8 cellular contexts compared by ENCODE assay signal in the genomic region with DNA sequence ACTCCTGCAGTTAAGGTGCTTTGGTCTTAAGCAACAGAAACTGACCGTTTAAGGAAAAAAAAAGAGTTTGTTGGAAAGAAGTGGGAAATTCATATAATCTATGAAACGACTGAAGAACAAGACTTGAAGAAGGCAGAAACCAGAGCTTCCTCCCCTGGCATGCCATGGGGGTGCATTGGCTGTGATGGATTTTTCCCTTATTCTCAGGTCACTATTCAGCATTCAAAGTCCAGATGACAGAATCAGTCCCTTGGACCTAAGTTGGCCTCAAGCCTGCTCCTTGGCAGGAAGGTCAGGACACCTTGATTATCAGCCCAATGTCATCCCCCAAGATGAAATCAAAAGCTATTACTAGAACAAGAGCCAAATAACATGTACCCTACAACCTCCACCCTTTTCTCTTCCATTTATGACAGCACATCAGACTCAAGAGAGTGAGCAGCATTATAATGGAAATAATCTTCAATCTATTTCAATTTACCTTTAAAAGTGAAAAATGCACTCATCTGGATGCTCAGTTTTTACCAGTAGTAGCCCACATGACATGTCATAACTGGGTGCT. TPM values are rescaled to one million over a fixed set of nuclear protein-coding genes. Genes with fewer than 3 reads are reported as not detected.
DNase-seq lines count a peak whose midpoint lies in the region; ATAC-seq, FAIRE-seq and TF ChIP-seq lines count a peak whose summit lies in the region.

No MANE protein-coding gene starts in this region.

- no peak overlapping the region for H3K4me3 ChIP-seq in K562
- peak overlapping the region; percentile 98 for H3K4me3 ChIP-seq in thoracic aorta
- no peak overlapping the region for H3K4me3 ChIP-seq in H7 (ENCODE audit: insufficient read depth, low read depth, low read length)

- CTCF ChIA-PET in activated CD8-positive, alpha-beta memory T cell treated with anti-CD3 and anti-CD28 coated beads, Interleukin-2, amount 10 ng/mL, durations not matched to agents 7 days and 5 days (lab: Charles Lee) = interaction anchor here (0.9 to 1.6 kb wide), 4 partner anchors 11 to 355 kb away, joined by 3 to 6 read pairs (median 4); no protein-coding TSS in a partner anchor
- CTCF ChIA-PET in K562 (lab: Yijun Ruan, JAX; ENCODE audit: low intra/inter-chr PET ratio) = no interaction called here

- POLR2A ChIA-PET in K562 (lab: Yijun Ruan, JAX) = interaction anchor here (1.0 to 6.7 kb wide), 2 partner anchors 14 to 20 kb away, joined by 5 to 121 read pairs; a partner anchor contains a TSS

- H3K27ac ChIP-seq in K562 (ENCODE audit: extremely low read depth, low read depth, low read length) = peak overlapping the region; percentile 72; the same call in 2 of the 3 replicates
- H3K27ac ChIP-seq in thoracic aorta = peak overlapping the region in 1 of 2 donors; percentile 77

- H3K36me3 Mint-ChIP-seq in activated CD8-positive, alpha-beta memory T cell treated with anti-CD3 and anti-CD28 coated beads, Interleukin-2, amount 10 ng/mL, durations not matched to agents 7 days and 5 days = peaks cover 2% of the 10 kb centered on the region

- peak overlapping the region; percentile 64 for H3K4me3 Mint-ChIP-seq in activated CD8-positive, alpha-beta memory T cell treated with anti-CD3 and anti-CD28 coated beads, Interleukin-2, amount 10 ng/mL, durations not matched to agents 7 days and 5 days

- no peak for TF ChIP-seq EP300 in K562 (IDR thresholded peaks at IDR 0.05; ENCODE audit: low read length)

- no peak for DNase-seq in activated CD8-positive, alpha-beta memory T cell treated with anti-CD3 and anti-CD28 coated beads, Interleukin-2, amount 10 ng/mL, durations not matched to agents 7 days and 5 days
- no peak for DNase-seq in activated CD8-positive, alpha-beta memory T cell treated with anti-CD3 and anti-CD28 coated beads, Interleukin-2, amount 50 U/mL, for 48 hours
- no peak for DNase-seq in K562 (ENCODE audit: extremely low read depth in 1 of 4, low spot score in 3 of 4)
- DNase-seq in medulla oblongata (ENCODE audit: extremely low spot score) = peak; percentile 13
- no peak for DNase-seq in thoracic aorta (ENCODE audit: low spot score)
- no peak for DNase-seq in frontal cortex (ENCODE audit: low spot score in 2 of 2)
- no peak for DNase-seq in H7

- H3K4me1 Mint-ChIP-seq in activated CD8-positive, alpha-beta memory T cell treated with anti-CD3 and anti-CD28 coated beads, Interleukin-2, amount 10 ng/mL, durations not matched to agents 7 days and 5 days = peaks cover 5% of the 10 kb centered on the region

- H2AFZ ChIP-seq in K562 (ENCODE audit: low read depth, low read length) = peak overlapping the region; percentile 97

- H3K36me3 ChIP-seq in K562 (ENCODE audit: control insufficient read depth, insufficient read depth, low read length) (no peaks in the 10 kb centered on the region), thoracic aorta (no peaks in the 10 kb centered on the region), H7 (replicated peaks; ENCODE audit: control insufficient read depth, insufficient read depth, low read length) (no peaks in the 10 kb centered on the region)

- H3K9me3 Mint-ChIP-seq in activated CD8-positive, alpha-beta memory T cell treated with anti-CD3 and anti-CD28 coated beads, Interleukin-2, amount 10 ng/mL, durations not matched to agents 7 days and 5 days (ENCODE audit: low read depth) = no peaks in the 10 kb centered on the region

- H3K4me1 ChIP-seq in K562 (replicated peaks in 1 of 2; ENCODE audit: control insufficient read depth in 2 of 2, insufficient read depth in 2 of 2, low read length in 2 of 2) (peaks cover 15 to 32% of the 10 kb centered on the region in 2 experiments; a peak in 4 of 5 replicates), thoracic aorta (ENCODE audit: control insufficient read depth in 1 of 2, low read depth in 2 of 2) (no peaks in the 10 kb centered on the region)

- BruUV-seq in K562 (replicated peaks; lab: Mats Ljungman, UMichigan) = TSS peak; percentile 69

- peaks cover 3% of the 10 kb centered on the region; the same call in 1 of the 2 replicates for H3K9me3 ChIP-seq in K562 (replicated peaks; ENCODE audit: control insufficient read depth, insufficient read depth, low read depth, low read length)
- no peaks in the 10 kb centered on the region for H3K9me3 ChIP-seq in thoracic aorta

- H3K9me1 ChIP-seq in K562 (ENCODE audit: control insufficient read depth, insufficient read depth, low read length) = no peaks in the 10 kb centered on the region

- no peak for TF ChIP-seq RAD21 in K562 (CRISPR knock-in tag; conservative IDR thresholded peaks at IDR 0.05 in 1 of 2, IDR thresholded peaks at IDR 0.05 in 1 of 2)

- WGBS in K562 (ENCODE audit: insufficient coverage, low coverage, missing lambda C conversion rate) = 53% methylated on average over 2 of the region's 2 CpGs

- intact Hi-C loops in K562 (cut with micrococcal nuclease) = loop anchor here (1.0 kb wide), 1 partner anchor 16 kb away; a partner anchor contains a TSS

- H3K27ac Mint-ChIP-seq in activated CD8-positive, alpha-beta memory T cell treated with anti-CD3 and anti-CD28 coated beads, Interleukin-2, amount 10 ng/mL, durations not matched to agents 7 days and 5 days = no peak overlapping the region

- H4K20me1 ChIP-seq in K562 (replicated peaks; ENCODE audit: control insufficient read depth, insufficient read depth, low read length) = no peaks in the 10 kb centered on the region

- peak overlapping the region; percentile 3 to 60; a peak in 3 of 4 replicates for H3K9ac ChIP-seq in K562 (ENCODE audit: insufficient read depth in 1 of 2, low read depth in 2 of 2, low read length in 2 of 2)

- no peaks in the 10 kb centered on the region for H3K79me2 ChIP-seq in K562 (ENCODE audit: control insufficient read depth, insufficient read depth, low read length)

- H3K27me3 ChIP-seq in K562 (ENCODE audit: control insufficient read depth in 2 of 2, insufficient read depth in 2 of 2, low read length in 2 of 2) (no peaks in the 10 kb centered on the region), thoracic aorta (replicated peaks; ENCODE audit: insufficient read depth) (no peaks in the 10 kb centered on the region), H7 (ENCODE audit: control insufficient read depth, insufficient read depth, low read length) (peaks cover 2% of the 10 kb centered on the region; the same call in 1 of the 2 replicates)

- TF ChIP-seq POLR2A in K562 (conservative IDR thresholded peaks at IDR 0.05) = no peak

- in situ Hi-C loops in K562 (cut with MboI) = no loop called here

- peak overlapping the region; percentile 97 for H3K4me2 ChIP-seq in K562 (ENCODE audit: insufficient read depth, low read length)

- TF ChIP-seq CTCF in K562 (IDR thresholded peaks at IDR 0.05 in 2 of 3, conservative IDR thresholded peaks at IDR 0.05 in 1 of 3; ENCODE audit: insufficient read depth in 2 of 3, low read depth in 1 of 3, low read length in 3 of 3) (no peak), thoracic aorta (IDR thresholded peaks at IDR 0.05) (no peak)

- no peak for ATAC-seq in activated CD8-positive, alpha-beta memory T cell treated with anti-CD3 and anti-CD28 coated beads, Interleukin-2, amount 10 ng/mL, durations not matched to agents 7 days and 5 days
- ATAC-seq in K562 (no peak), thoracic aorta (ENCODE audit: insufficient number of reproducible peaks, low FRiP score, low read depth) (no peak), esophagus mucosa (no peak)

- FAIRE-seq in K562 (lab: Jason Lieb, UNC) = no peak
- FAIRE-seq in frontal cortex (lab: Jason Lieb, UNC) = no peak

- H3K27me3 Mint-ChIP-seq in activated CD8-positive, alpha-beta memory T cell treated with anti-CD3 and anti-CD28 coated beads, Interleukin-2, amount 10 ng/mL, durations not matched to agents 7 days and 5 days = peaks cover 44% of the 10 kb centered on the region

RNA-seq across cellular contexts. Expression of a gene that starts 15.8 kb away (rescaled TPM):
- 10 to 100 TPM; 10.7 to 14.6 TPM for total RNA-seq in activated CD8-positive, alpha-beta memory T cell treated with anti-CD3 and anti-CD28 coated beads, Interleukin-2, amount 10 ng/mL, durations not matched to agents 7 days and 5 days
- 56.7 and 115 TPM in 2 replicates for total RNA-seq in K562 (2011; cell fraction: chromatin; rRNA removed; ENCODE audit: low replicate concordance)
- 158 and 181 TPM in 2 replicates for total RNA-seq in K562 (2011; cell fraction: nucleolus; rRNA removed)
- 137 and 141 TPM in 2 replicates for total RNA-seq in K562 (2011; cell fraction: nucleoplasm; rRNA removed)
- total RNA-seq in K562 (2014; rRNA removed) (79.3 and 118 TPM in 2 replicates), K562 (2014; rRNA removed; fragmentation: Illumina TruSeq; extraction: Trizol) (25.4 and 30.4 TPM in 2 replicates), K562 (2015; rRNA removed; fragmentation: Illumina TruSeq; extraction: Trizol) (30.6 and 31.5 TPM in 2 replicates), K562 (2021) (72.4 and 80.7 TPM in 2 replicates), thoracic aorta (10 to 100 TPM; 30.0 to 58.2 TPM), esophagus mucosa (28.2 TPM), frontal cortex (73.4 TPM)
- polyA plus RNA-seq in K562 (2011; rRNA removed) (107 and 195 TPM in 2 replicates), K562 (2014; fragmentation: Illumina TruSeq; extraction: Trizol) (38.7 and 52.1 TPM in 2 replicates), K562 (2014; fragmentation: Nextera tagmentation; extraction: Ambion mirVana) (10 to 100 TPM; 42.4 to 86.2 TPM), K562 (2014; rRNA removed) (67.6 and 90.2 TPM in 2 replicates)
- polyA plus RNA-seq in K562 (2011; cell fraction: cytosol; rRNA removed) = 148 and 167 TPM in 2 replicates
- polyA plus RNA-seq in K562 (2011; cell fraction: nucleus; rRNA removed) = 145 and 201 TPM in 2 replicates
- polyA plus RNA-seq in K562 (2012) = 64.1 and 120 TPM in 2 replicates
- 56.2 and 56.5 TPM in 2 replicates for polyA minus RNA-seq in K562 (2011; rRNA and poly(A)+ RNA removed)
- 30.3 and 38.0 TPM in 2 replicates for polyA minus RNA-seq in K562 (2011; cell fraction: cytosol; rRNA and poly(A)+ RNA removed)
- 14.8 and 29.9 TPM in 2 replicates for polyA minus RNA-seq in K562 (2011; cell fraction: nucleus; rRNA and poly(A)+ RNA removed)
- 228 and 249 TPM in 2 replicates for total RNA-seq in H7 (2014; rRNA removed; shearing (Covaris generic))

RNA-seq across cellular contexts. Expression of a gene that starts 20.6 kb away (rescaled TPM):
- not detected for total RNA-seq in activated CD8-positive, alpha-beta memory T cell treated with anti-CD3 and anti-CD28 coated beads, Interleukin-2, amount 10 ng/mL, durations not matched to agents 7 days and 5 days
- total RNA-seq in K562 (2011; cell fraction: chromatin; rRNA removed; ENCODE audit: low replicate concordance) = 0.05 and 0.16 TPM in 2 replicates
- total RNA-seq in K562 (2011; cell fraction: nucleolus; rRNA removed) = not detected in 2 replicates
- total RNA-seq in K562 (2011; cell fraction: nucleoplasm; rRNA removed) = not detected in 2 replicates
- total RNA-seq in K562 (2014; rRNA removed) (not detected in 2 replicates), K562 (2014; rRNA removed; fragmentation: Illumina TruSeq; extraction: Trizol) (not detected in 2 replicates), K562 (2015; rRNA removed; fragmentation: Illumina TruSeq; extraction: Trizol) (not detected in 2 replicates), K562 (2021) (not detected in 2 replicates), thoracic aorta (not detected), esophagus mucosa (0.12 TPM), frontal cortex (under 0.01 TPM)
- polyA plus RNA-seq in K562 (2011; rRNA removed) (not detected in 2 replicates), K562 (2014; fragmentation: Illumina TruSeq; extraction: Trizol) (not detected in 2 replicates), K562 (2014; fragmentation: Nextera tagmentation; extraction: Ambion mirVana) (not detected), K562 (2014; rRNA removed) (0.04 TPM in 1 of 2 replicates, not detected in the other)
- polyA plus RNA-seq in K562 (2011; cell fraction: cytosol; rRNA removed) = not detected in 2 replicates
- 0.06 TPM in 1 of 2 replicates, not detected in the other for polyA plus RNA-seq in K562 (2011; cell fraction: nucleus; rRNA removed)
- polyA plus RNA-seq in K562 (2012) = 0.03 and 0.17 TPM in 2 replicates
- not detected in 2 replicates for polyA minus RNA-seq in K562 (2011; rRNA and poly(A)+ RNA removed)
- polyA minus RNA-seq in K562 (2011; cell fraction: cytosol; rRNA and poly(A)+ RNA removed) = not detected in 2 replicates
- 0.11 TPM in 1 of 2 replicates, not detected in the other for polyA minus RNA-seq in K562 (2011; cell fraction: nucleus; rRNA and poly(A)+ RNA removed)
- 0.24 TPM in 1 of 2 replicates, not detected in the other for total RNA-seq in H7 (2014; rRNA removed; shearing (Covaris generic))

RNA-seq across cellular contexts. Expression of a gene that starts 43.1 kb away (rescaled TPM):
- not detected for total RNA-seq in activated CD8-positive, alpha-beta memory T cell treated with anti-CD3 and anti-CD28 coated beads, Interleukin-2, amount 10 ng/mL, durations not matched to agents 7 days and 5 days
- not detected in 2 replicates for total RNA-seq in K562 (2011; cell fraction: chromatin; rRNA removed; ENCODE audit: low replicate concordance)
- total RNA-seq in K562 (2011; cell fraction: nucleolus; rRNA removed) = not detected in 2 replicates
- not detected in 2 replicates for total RNA-seq in K562 (2011; cell fraction: nucleoplasm; rRNA removed)
- total RNA-seq in K562 (2014; rRNA removed) = 0.09 TPM in 1 of 2 replicates, not detected in the other
- not detected in 2 replicates for total RNA-seq in K562 (2014; rRNA removed; fragmentation: Illumina TruSeq; extraction: Trizol)
- not detected in 2 replicates for total RNA-seq in K562 (2015; rRNA removed; fragmentation: Illumina TruSeq; extraction: Trizol)
- not detected in 2 replicates for total RNA-seq in K562 (2021)
- polyA plus RNA-seq in K562 (2011; rRNA removed) = not detected in 2 replicates
- not detected in 2 replicates for polyA plus RNA-seq in K562 (2011; cell fraction: cytosol; rRNA removed)
- not detected in 2 replicates for polyA plus RNA-seq in K562 (2011; cell fraction: nucleus; rRNA removed)
- not detected in 2 replicates for polyA plus RNA-seq in K562 (2012)
- polyA plus RNA-seq in K562 (2014; fragmentation: Illumina TruSeq; extraction: Trizol) = not detected in 2 replicates
- polyA plus RNA-seq in K562 (2014; fragmentation: Nextera tagmentation; extraction: Ambion mirVana) = not detected
- polyA plus RNA-seq in K562 (2014; rRNA removed) = not detected in 2 replicates
- not detected in 2 replicates for polyA minus RNA-seq in K562 (2011; rRNA and poly(A)+ RNA removed)
- polyA minus RNA-seq in K562 (2011; cell fraction: cytosol; rRNA and poly(A)+ RNA removed) = not detected in 2 replicates
- polyA minus RNA-seq in K562 (2011; cell fraction: nucleus; rRNA and poly(A)+ RNA removed) = not detected in 2 replicates
- total RNA-seq in thoracic aorta = not detected
- not detected for total RNA-seq in esophagus mucosa
- total RNA-seq in frontal cortex = not detected
- total RNA-seq in H7 (2014; rRNA removed; shearing (Covaris generic)) = 0.30 TPM in 1 of 2 replicates, not detected in the other

RNA-seq across cellular contexts. Expression of a gene that starts 57.8 kb away (rescaled TPM):
- total RNA-seq in activated CD8-positive, alpha-beta memory T cell treated with anti-CD3 and anti-CD28 coated beads, Interleukin-2, amount 10 ng/mL, durations not matched to agents 7 days and 5 days = not detected
- total RNA-seq in K562 (2011; cell fraction: chromatin; rRNA removed; ENCODE audit: low replicate concordance) = not detected in 2 replicates
- not detected in 2 replicates for total RNA-seq in K562 (2011; cell fraction: nucleolus; rRNA removed)
- not detected in 2 replicates for total RNA-seq in K562 (2011; cell fraction: nucleoplasm; rRNA removed)
- total RNA-seq in K562 (2014; rRNA removed) (not detected in 2 replicates), K562 (2014; rRNA removed; fragmentation: Illumina TruSeq; extraction: Trizol) (not detected in 2 replicates), K562 (2015; rRNA removed; fragmentation: Illumina TruSeq; extraction: Trizol) (not detected in 2 replicates), K562 (2021) (not detected in 2 replicates), thoracic aorta (not detected), esophagus mucosa (not detected), frontal cortex (under 0.01 TPM)
- polyA plus RNA-seq in K562 (2011; rRNA removed) (not detected in 2 replicates), K562 (2014; fragmentation: Illumina TruSeq; extraction: Trizol) (not detected in 2 replicates), K562 (2014; fragmentation: Nextera tagmentation; extraction: Ambion mirVana) (not detected), K562 (2014; rRNA removed) (not detected in 2 replicates)
- not detected in 2 replicates for polyA plus RNA-seq in K562 (2011; cell fraction: cytosol; rRNA removed)
- not detected in 2 replicates for polyA plus RNA-seq in K562 (2011; cell fraction: nucleus; rRNA removed)
- polyA plus RNA-seq in K562 (2012) = 0.01 TPM in 1 of 2 replicates, not detected in the other
- polyA minus RNA-seq in K562 (2011; rRNA and poly(A)+ RNA removed) = not detected in 2 replicates
- not detected in 2 replicates for polyA minus RNA-seq in K562 (2011; cell fraction: cytosol; rRNA and poly(A)+ RNA removed)
- not detected in 2 replicates for polyA minus RNA-seq in K562 (2011; cell fraction: nucleus; rRNA and poly(A)+ RNA removed)
- total RNA-seq in H7 (2014; rRNA removed; shearing (Covaris generic)) = not detected in 2 replicates
